ENCODE assay signal across 1 cellular context in genomic region chr17:41718287-41718645, GRCh38.
TF ChIP-seq lines count a peak whose summit lies in the region.

No MANE protein-coding gene starts in this region.

TF ChIP-seq in GM23338, 12 proteins besides CTCF, POLR2A, EP300 and RAD21:
- no peak for TF ChIP-seq ZNF462 (CRISPR knock-in tag; IDR thresholded peaks at IDR 0.05)
- no peak for TF ChIP-seq ZNF114 (CRISPR knock-in tag; IDR thresholded peaks at IDR 0.05)
- TF ChIP-seq STAT1 (IDR thresholded peaks at IDR 0.05; ENCODE audit: unreplicated experiment), result no peak
- TF ChIP-seq ZNF331 (CRISPR knock-in tag; IDR thresholded peaks at IDR 0.05; ENCODE audit: low read depth), result no peak
- TF ChIP-seq JUNB (IDR thresholded peaks at IDR 0.05; ENCODE audit: unreplicated experiment), result no peak
- TF ChIP-seq EZH2 (IDR thresholded peaks at IDR 0.05; ENCODE audit: low read depth, unreplicated experiment), result no peak
